In the genomic region with DNA sequence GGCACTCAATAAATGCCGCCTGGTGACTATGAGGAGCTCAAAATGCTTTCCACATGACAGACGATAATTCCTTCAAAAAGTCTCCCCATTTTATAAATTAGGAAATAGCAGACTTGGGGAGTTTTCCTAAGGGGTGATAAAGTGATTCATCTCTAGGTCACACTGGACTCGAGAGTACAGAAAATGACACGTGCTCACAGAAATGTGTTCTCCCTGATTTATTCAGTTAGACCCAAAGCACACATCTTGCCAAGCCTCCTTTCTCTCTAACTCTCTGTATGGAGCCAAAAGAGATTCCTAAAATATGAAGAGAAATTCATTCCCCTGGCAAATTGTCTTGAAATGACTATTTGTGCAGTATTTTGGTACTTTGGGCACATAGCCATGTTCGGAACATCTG, we compare ENCODE assay signal across 21 cellular contexts.
"Had no signal": no experiment of that assay in that cellular context is flagged by ENCODE, and none has a peak within 500 bp of the region (broad histone marks: within the 10 kb centered on the region; RNA-seq: fewer than 3 reads in every experiment).

No MANE protein-coding gene starts in this region.

- H3K4me3 ChIP-seq: heart right ventricle, psoas muscle, skin epidermis, stomach, thoracic aorta, upper lobe of left lung had no signal

- H3K9me3 ChIP-seq: heart right ventricle, psoas muscle, stomach, thoracic aorta, upper lobe of left lung had no signal

- H3K27ac ChIP-seq: brain microvascular endothelial cell, heart right ventricle, psoas muscle, skin epidermis, stomach, thoracic aorta, upper lobe of left lung had no signal

- DNase-seq: activated CD4-positive, alpha-beta T cell treated with anti-CD3 and anti-CD28 coated beads, Interleukin-2, amount 50 U/mL, for 1 hour; activated CD8-positive, alpha-beta memory T cell treated with anti-CD3 and anti-CD28 coated beads for 24 hours; activated CD8-positive, alpha-beta memory T cell treated with anti-CD3 and anti-CD28 coated beads, Interleukin-2, amount 50 U/mL, for 48 hours; activated effector memory CD4-positive, alpha-beta T cell treated with Interleukin-2 at 50 U/mL for 16 hours; activated naive CD4-positive, alpha-beta T cell treated with anti-CD3 and anti-CD28 coated beads, Interleukin-2, amount 10 ng/mL, durations not matched to agents 7 days and 5 days; activated naive CD8-positive, alpha-beta T cell treated with anti-CD3 and anti-CD28 coated beads, Interleukin-2, amount 50 U/mL, for 24 hours; activated T-cell treated with anti-CD3 and anti-CD28 coated beads, Interleukin-2, amount 50 U/mL, for 48 hours; anterior cingulate cortex; brain microvascular endothelial cell; cortex of kidney; erythroblast; heart right ventricle; kidney glomerular epithelial cell; psoas muscle; right cardiac atrium; stomach; T1000; upper lobe of left lung had no signal

- H3K27me3 ChIP-seq: brain microvascular endothelial cell, heart right ventricle, stomach, upper lobe of left lung had no signal

- H3K4me1 ChIP-seq: heart right ventricle, psoas muscle, stomach, upper lobe of left lung had no signal

- H3K36me3 ChIP-seq: brain microvascular endothelial cell, heart right ventricle, stomach, thoracic aorta, upper lobe of left lung had no signal

- ATAC-seq: activated CD4-positive, CD25-positive, alpha-beta regulatory T cell treated with anti-CD3 and anti-CD28 coated beads, Interleukin-2, amount 50 U/mL, for 24 hours; activated naive CD8-positive, alpha-beta T cell treated with anti-CD3 and anti-CD28 coated beads, Interleukin-2, amount 50 U/mL, for 24 hours; heart right ventricle; psoas muscle; right cardiac atrium had no signal
